ENCODE assay signal across 8 cellular contexts in the genomic region with DNA sequence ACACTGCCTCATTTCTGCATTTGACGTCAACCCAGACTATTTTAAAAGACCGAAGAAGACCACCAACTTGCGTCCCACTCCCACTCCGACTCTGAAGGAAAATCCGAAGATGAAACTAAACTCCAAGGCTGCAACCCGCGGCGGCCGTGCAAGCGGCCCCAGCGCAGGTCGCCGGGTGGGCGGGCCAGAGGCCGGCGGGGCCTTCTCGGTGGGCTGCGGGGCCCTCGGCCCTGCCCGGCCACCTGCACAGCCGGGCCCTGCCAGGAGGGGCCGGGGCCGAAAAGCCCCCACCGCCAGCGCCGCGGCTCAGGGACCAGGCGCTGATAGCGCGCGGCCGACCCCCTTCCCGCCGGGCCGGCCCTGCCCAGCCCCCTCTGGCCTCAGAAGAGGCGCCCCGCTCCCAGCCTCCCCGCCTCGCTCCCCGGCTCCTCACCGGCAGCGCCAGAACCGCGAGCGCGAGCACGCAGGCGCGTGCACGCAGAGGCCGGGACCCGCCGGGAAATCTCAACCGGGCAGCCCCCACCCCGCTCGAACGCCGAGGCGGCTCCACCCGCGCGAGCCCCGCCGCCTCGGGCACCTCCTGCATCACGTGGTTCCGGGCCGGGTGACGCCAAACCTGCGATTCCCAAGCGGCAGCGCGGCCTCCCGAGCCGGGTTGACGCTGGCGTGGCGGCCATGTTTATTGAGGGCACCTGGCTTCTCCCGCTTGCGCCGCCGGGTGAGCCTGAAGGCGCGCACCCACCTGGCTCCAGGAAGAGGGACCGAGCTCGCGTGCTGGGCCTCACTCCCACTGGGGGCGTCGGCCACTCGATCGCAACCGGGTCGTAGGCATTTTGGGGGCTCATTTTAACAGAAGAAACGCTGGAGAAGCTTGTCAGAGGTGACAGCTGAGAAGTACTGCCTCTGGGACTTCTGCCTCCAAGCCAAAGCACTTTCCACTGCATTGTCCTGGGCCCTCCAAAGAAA. TPM values are rescaled to one million over a fixed set of nuclear protein-coding genes. Genes with fewer than 3 reads are reported as not detected.
DNase-seq lines count a peak whose midpoint lies in the region; ATAC-seq and TF ChIP-seq lines count a peak whose summit lies in the region.

A gene (minus strand): TSS at position 589 of the 966 bp plus-strand sequence. CDS start 1,170 bp downstream, outside the sequence.

- DNase-seq in AG20443 (ENCODE audit: low spot score) (peak; percentile 96), NCI-H460 (ENCODE audit: extremely low read depth, low read depth) (peak; percentile 93), chondrocyte (ENCODE audit: low spot score) (peak; percentile 99), kidney glomerular epithelial cell (lab: John Stamatoyannopoulos, UW) (peak; percentile 61)
- DNase-seq in activated CD4-positive, alpha-beta T cell treated with anti-CD3 and anti-CD28 coated beads for 24 hours (ENCODE audit: low read depth in 2 of 2): peak; percentile 91 to 93
- DNase-seq in stimulated activated CD4-positive, alpha-beta T cell treated with anti-CD3 and anti-CD28 coated beads, Interleukin-1b, Interleukin-23, amount 100 ng/mL, for 1 hour (ENCODE audit: low read depth in 2 of 2): peak; percentile 80 to 88

- H3K9me3 Mint-ChIP-seq in chondrocyte (ENCODE audit: low read depth): no peaks in the 10 kb centered on the region

- H3K27ac Mint-ChIP-seq in chondrocyte (ENCODE audit: unreplicated experiment): peak within 1 kb of the TSS; percentile 94

- H3K4me1 Mint-ChIP-seq in chondrocyte (ENCODE audit: low read depth): peaks cover 59% of the 10 kb centered on the region

- TF ChIP-seq POLR2A in GM19193 (IDR thresholded peaks at IDR 0.05; ENCODE audit: extremely low read depth, insufficient read depth, insufficient read length): peak; percentile 60

- peak within 1 kb of the TSS; percentile 98 for H3K4me3 Mint-ChIP-seq in chondrocyte (ENCODE audit: unreplicated experiment)

- peaks cover 7% of the 10 kb centered on the region for H3K36me3 Mint-ChIP-seq in chondrocyte (ENCODE audit: low read depth)

- peak; percentile 97 for ATAC-seq in HG03432 (IDR thresholded peaks at IDR 0.05; ENCODE audit: unreplicated experiment)

- no peaks in the 10 kb centered on the region for H3K27me3 Mint-ChIP-seq in chondrocyte (ENCODE audit: low read depth)

- no peak for TF ChIP-seq CTCF in chondrocyte (IDR thresholded peaks at IDR 0.05)

RNA-seq across cellular contexts. Expression of the gene that starts here (rescaled TPM):
- 5.2 and 6.6 TPM in 2 replicates for total RNA-seq in NCI-H460 (2014; rRNA removed; shearing (Covaris generic))
- polyA plus RNA-seq in NCI-H460 (2014; cell fraction: nucleus; rRNA removed): 11.9 and 12.1 TPM in 2 replicates
- total RNA-seq in chondrocyte: 8.9 to 11.2 TPM (median 9.7 TPM) in 3 replicates

Comparison
In these comparisons a context has a peak if more than half of its experiments do, and no peak if none do; other contexts are left out.
1. Peak in every context shown above with its lines: DNase-seq and ATAC-seq.